In genomic region chrX:282000-282681, GRCh38 we compare ENCODE assay signal across 8 cellular contexts. TPM values are rescaled to one million over a fixed set of nuclear protein-coding genes. Genes with fewer than 3 reads are reported as not detected.
A peak's percentile ranks its signal among the peaks of the same experiment; 100 is the strongest.
DNase-seq lines count a peak whose midpoint lies in the region; ATAC-seq and TF ChIP-seq lines count a peak whose summit lies in the region.
"Not testable (repeated sequence)": the region's sequence is repeated elsewhere in the genome, so short reads cannot be mapped to it uniquely, and the experiment has no call there.

No MANE protein-coding gene starts in this region.

- TF ChIP-seq CTCF in CD14-positive monocyte (IDR thresholded peaks at IDR 0.05); HL-60 (IDR thresholded peaks at IDR 0.05; ENCODE audit: insufficient read depth, low read length); choroid plexus epithelial cell (conservative IDR thresholded peaks at IDR 0.05; ENCODE audit: low read depth, low read length); natural killer cell (IDR thresholded peaks at IDR 0.05): not testable (repeated sequence)

- DNase-seq in CD14-positive monocyte (ENCODE audit: low spot score); choroid plexus epithelial cell (ENCODE audit: low read depth); natural killer cell; stimulated activated effector memory CD8-positive, alpha-beta T cell treated with anti-CD3 and anti-CD28 coated beads, Interleukin-12 subunit alpha, Interleukin-12 subunit beta, amount 100 ng/mL, for 72 hours (ENCODE audit: low spot score in 2 of 2): not testable (repeated sequence)
- peak in 1 of 2 experiments; percentile 31 for DNase-seq in HL-60 (ENCODE audit: low read depth in 1 of 2, low spot score in 1 of 2)

- peak overlapping the region; percentile 82 for H3K27ac ChIP-seq in HL-60 (replicated peaks)

- not testable (repeated sequence) for ATAC-seq in activated T-helper 17 cell treated with anti-CD3 and anti-CD28 coated beads, Interleukin-2, amount 50 U/mL, for 72 hours (replicated peaks); natural killer cell; stimulated activated effector memory CD8-positive, alpha-beta T cell treated with anti-CD3 and anti-CD28 coated beads, Interleukin-12 subunit alpha, Interleukin-12 subunit beta, amount 100 ng/mL, for 72 hours

- H3K4me1 Mint-ChIP-seq in CD14-positive monocyte (peaks cover 30% of the 10 kb centered on the region), natural killer cell (peaks cover 0 to 31% of the 10 kb centered on the region in 2 donors)
- peaks cover 22% of the 10 kb centered on the region for H3K4me1 Mint-ChIP-seq in T-helper 1 cell treated with Interleukin-12 subunit alpha and Interleukin-12 subunit beta and Interleukin-4 antibody, amounts not matched to agents 30 μg/mL and 1 μg/mL, for 36 hours (ENCODE audit: low read depth)
- H3K4me1 Mint-ChIP-seq in activated T-helper 17 cell treated with anti-CD3 and anti-CD28 coated beads, Interleukin-2, amount 50 U/mL, for 72 hours; stimulated activated effector memory CD8-positive, alpha-beta T cell treated with anti-CD3 and anti-CD28 coated beads, Interleukin-12 subunit alpha, Interleukin-12 subunit beta, amount 100 ng/mL, for 72 hours: not testable (repeated sequence)

- intact Hi-C loops in CD14-positive monocyte (cut with micrococcal nuclease) = not testable (repeated sequence)
- intact Hi-C loops in natural killer cell (cut with micrococcal nuclease) = loop anchor here (2.0 kb wide), 1 partner anchor 37 kb away; the partner anchor contains the start of gene GTPBP6

- not testable (repeated sequence) for H3K4me3 ChIP-seq in HL-60 (replicated peaks; ENCODE audit: insufficient read depth, low read length)
- H3K4me3 ChIP-seq in choroid plexus epithelial cell (ENCODE audit: low read depth, low read length) (peak overlapping the region; percentile 35), iPS-11a (ENCODE audit: low read depth, low read length) (peak overlapping the region; percentile 50)

- H3K36me3 Mint-ChIP-seq in CD14-positive monocyte = peaks cover 13 to 15% of the 10 kb centered on the region in 2 donors
- peaks cover 15% of the 10 kb centered on the region for H3K36me3 Mint-ChIP-seq in T-helper 1 cell treated with Interleukin-12 subunit alpha and Interleukin-12 subunit beta and Interleukin-4 antibody, amounts not matched to agents 30 μg/mL and 1 μg/mL, for 36 hours (ENCODE audit: low read depth)
- H3K36me3 Mint-ChIP-seq in activated T-helper 17 cell treated with anti-CD3 and anti-CD28 coated beads, Interleukin-2, amount 50 U/mL, for 72 hours (ENCODE audit: low read depth) = peaks cover 27% of the 10 kb centered on the region
- not testable (repeated sequence) for H3K36me3 Mint-ChIP-seq in natural killer cell
- H3K36me3 Mint-ChIP-seq in stimulated activated effector memory CD8-positive, alpha-beta T cell treated with anti-CD3 and anti-CD28 coated beads, Interleukin-12 subunit alpha, Interleukin-12 subunit beta, amount 100 ng/mL, for 72 hours = peaks cover 10% of the 10 kb centered on the region

- not testable (repeated sequence) for H3K9me3 Mint-ChIP-seq in CD14-positive monocyte; T-helper 1 cell treated with Interleukin-12 subunit alpha and Interleukin-12 subunit beta and Interleukin-4 antibody, amounts not matched to agents 30 μg/mL and 1 μg/mL, for 36 hours; activated T-helper 17 cell treated with anti-CD3 and anti-CD28 coated beads, Interleukin-2, amount 50 U/mL, for 72 hours; natural killer cell; stimulated activated effector memory CD8-positive, alpha-beta T cell treated with anti-CD3 and anti-CD28 coated beads, Interleukin-12 subunit alpha, Interleukin-12 subunit beta, amount 100 ng/mL, for 72 hours

- H3K27ac Mint-ChIP-seq in CD14-positive monocyte (peak overlapping the region in 4 of 7 donors; percentile 37 to 77 (median 62)), natural killer cell (peak overlapping the region in 1 of 2 donors; percentile 90)
- H3K27ac Mint-ChIP-seq in T-helper 1 cell treated with Interleukin-12 subunit alpha and Interleukin-12 subunit beta and Interleukin-4 antibody, amounts not matched to agents 30 μg/mL and 1 μg/mL, for 36 hours; activated T-helper 17 cell treated with anti-CD3 and anti-CD28 coated beads, Interleukin-2, amount 50 U/mL, for 72 hours; stimulated activated effector memory CD8-positive, alpha-beta T cell treated with anti-CD3 and anti-CD28 coated beads, Interleukin-12 subunit alpha, Interleukin-12 subunit beta, amount 100 ng/mL, for 72 hours: not testable (repeated sequence)

- H3K4me3 Mint-ChIP-seq in CD14-positive monocyte = not testable (repeated sequence)
- peak overlapping the region; percentile 48 for H3K4me3 Mint-ChIP-seq in T-helper 1 cell treated with Interleukin-12 subunit alpha and Interleukin-12 subunit beta and Interleukin-4 antibody, amounts not matched to agents 30 μg/mL and 1 μg/mL, for 36 hours
- peak overlapping the region; percentile 88 for H3K4me3 Mint-ChIP-seq in activated T-helper 17 cell treated with anti-CD3 and anti-CD28 coated beads, Interleukin-2, amount 50 U/mL, for 72 hours
- H3K4me3 Mint-ChIP-seq in natural killer cell = peak overlapping the region; percentile 9
- peak overlapping the region; percentile 75 for H3K4me3 Mint-ChIP-seq in stimulated activated effector memory CD8-positive, alpha-beta T cell treated with anti-CD3 and anti-CD28 coated beads, Interleukin-12 subunit alpha, Interleukin-12 subunit beta, amount 100 ng/mL, for 72 hours

- not testable (repeated sequence) for H3K27me3 ChIP-seq in HL-60 (ENCODE audit: insufficient read depth, poor library complexity, severe bottlenecking)

- not testable (repeated sequence) for H3K27me3 Mint-ChIP-seq in CD14-positive monocyte (ENCODE audit: low read depth in 3 of 3); T-helper 1 cell treated with Interleukin-12 subunit alpha and Interleukin-12 subunit beta and Interleukin-4 antibody, amounts not matched to agents 30 μg/mL and 1 μg/mL, for 36 hours (ENCODE audit: low read depth); activated T-helper 17 cell treated with anti-CD3 and anti-CD28 coated beads, Interleukin-2, amount 50 U/mL, for 72 hours; natural killer cell (ENCODE audit: low read depth in 2 of 2)

RNA-seq across cellular contexts. Expression of gene PLCXD1, which starts 1.0 kb away (rescaled TPM):
- 1 to 10 TPM; 2.9 to 6.7 TPM for polyA plus RNA-seq in CD14-positive monocyte
- 10 to 100 TPM; 53.0 to 96.2 TPM for total RNA-seq in activated T-helper 17 cell treated with anti-CD3 and anti-CD28 coated beads, Interleukin-2, amount 50 U/mL, for 72 hours
- 10 to 100 TPM; 16.3 to 20.9 (median 16.6) TPM for total RNA-seq in natural killer cell

RNA-seq across cellular contexts. Expression of gene GTPBP6, which starts 36.5 kb away (rescaled TPM):
- 10 to 100 TPM; 17.2 to 27.0 TPM for polyA plus RNA-seq in CD14-positive monocyte
- 10 to 100 TPM; 48.2 to 61.2 TPM for total RNA-seq in activated T-helper 17 cell treated with anti-CD3 and anti-CD28 coated beads, Interleukin-2, amount 50 U/mL, for 72 hours
- 10 to 100 TPM; 46.9 to 62.8 (median 49.8) TPM for total RNA-seq in natural killer cell
